11 cellular contexts compared by ENCODE assay signal in the genomic region with DNA sequence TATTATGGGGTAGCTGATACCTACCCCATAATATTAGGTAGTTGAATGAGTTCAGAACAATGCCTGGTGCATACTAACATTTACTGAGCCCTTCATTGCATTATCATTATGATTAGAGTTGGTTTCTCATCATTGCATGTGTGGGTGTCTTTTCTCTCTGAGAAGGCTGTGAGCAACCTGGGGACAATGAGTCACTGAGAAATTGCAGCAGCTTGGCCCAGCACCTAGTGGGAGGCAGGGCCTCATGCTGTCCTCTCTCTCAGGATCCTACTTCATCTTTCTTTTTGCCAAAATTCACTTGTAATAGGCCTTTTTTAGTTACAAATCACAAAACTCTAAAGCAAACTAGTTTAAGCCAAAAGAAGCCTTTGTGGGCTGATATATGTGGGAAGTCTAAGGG. TPM values are rescaled to one million over a fixed set of nuclear protein-coding genes. Genes with fewer than 3 reads are reported as not detected.
DNase-seq lines count a peak whose midpoint lies in the region; ATAC-seq and TF ChIP-seq lines count a peak whose summit lies in the region.
"Had no signal": no experiment of that assay in that cellular context is flagged by ENCODE, and none has a peak within 500 bp of the region (broad histone marks: within the 10 kb centered on the region; RNA-seq: fewer than 3 reads in every experiment).

No MANE protein-coding gene starts in this region.

- H3K36me3 Mint-ChIP-seq in activated naive CD8-positive, alpha-beta T cell treated with anti-CD3 and anti-CD28 coated beads, Interleukin-2, amount 10 ng/mL, durations not matched to agents 7 days and 5 days: peaks cover 18% of the 10 kb centered on the region

- H3K9me3 Mint-ChIP-seq in activated naive CD8-positive, alpha-beta T cell treated with anti-CD3 and anti-CD28 coated beads, Interleukin-2, amount 10 ng/mL, durations not matched to agents 7 days and 5 days: no peaks in the 10 kb centered on the region

- TF ChIP-seq CTCF in AG09319 (IDR thresholded peaks at IDR 0.05; ENCODE audit: low read depth, low read length) (no peak), Loucy (conservative IDR thresholded peaks at IDR 0.05; ENCODE audit: low read length) (no peak)

- DNase-seq in AG09319 (ENCODE audit: extremely low read depth, low read depth): peak; percentile 34
- DNase-seq in activated naive CD8-positive, alpha-beta T cell treated with anti-CD3 and anti-CD28 coated beads, Interleukin-2, amount 10 ng/mL, durations not matched to agents 7 days and 5 days: no peak
- peak; percentile 62 for DNase-seq in occipital lobe (lab: John Stamatoyannopoulos, UW)
- no peak for DNase-seq in NCI-H82 treated with DMSO at 0.1 percent for 48 hours (lab: John Stamatoyannopoulos, UW; ENCODE audit: unreplicated experiment)
- no peak for DNase-seq in cerebellar nuclear complex (lab: John Stamatoyannopoulos, UW)
- DNase-seq: amniotic stem cell, left cardiac atrium, NCI-H524 had no signal

- peaks cover 13% of the 10 kb centered on the region for H3F3A ChIP-seq in Loucy (ENCODE audit: low read depth)

- H4K20me1 ChIP-seq in Loucy (ENCODE audit: insufficient read depth, low read length, poor library complexity, severe bottlenecking): no peaks in the 10 kb centered on the region

- H3K9me3 ChIP-seq in Loucy (ENCODE audit: insufficient read depth, low read depth, low read length): no peaks in the 10 kb centered on the region

- peak overlapping the region; percentile 94 for H3K27ac Mint-ChIP-seq in activated naive CD8-positive, alpha-beta T cell treated with anti-CD3 and anti-CD28 coated beads, Interleukin-2, amount 10 ng/mL, durations not matched to agents 7 days and 5 days

- H3K79me2 ChIP-seq in Loucy (ENCODE audit: insufficient read depth, low read length): peaks cover 4% of the 10 kb centered on the region; the same call in 1 of the 2 replicates

- H3K4me3 ChIP-seq in Loucy (ENCODE audit: low read length, poor library complexity, severe bottlenecking): no peak overlapping the region

- peaks cover 2% of the 10 kb centered on the region for H3K27me3 Mint-ChIP-seq in activated naive CD8-positive, alpha-beta T cell treated with anti-CD3 and anti-CD28 coated beads, Interleukin-2, amount 10 ng/mL, durations not matched to agents 7 days and 5 days

- H3K9me2 ChIP-seq in Loucy (replicated peaks; ENCODE audit: low read depth, low read length): no peaks in the 10 kb centered on the region

- no peak overlapping the region for H2AFZ ChIP-seq in Loucy (ENCODE audit: low read length)

- POLR2A ChIA-PET in activated naive CD8-positive, alpha-beta T cell treated with anti-CD3 and anti-CD28 coated beads, Interleukin-2, amount 10 ng/mL, durations not matched to agents 7 days and 5 days (lab: Charles Lee): interaction anchor here (0.7 to 6.8 kb wide), 3 partner anchors 8 to 47 kb away, joined by 3 to 47 read pairs (median 3); partner anchors contain the start of genes ARPC4, BRPF1, CAMK1 and TADA3

- H3K4me2 ChIP-seq in Loucy (ENCODE audit: low read depth, low read length, poor library complexity, severe bottlenecking): peak overlapping the region; percentile 92

- no peak overlapping the region for H3K4me3 Mint-ChIP-seq in activated naive CD8-positive, alpha-beta T cell treated with anti-CD3 and anti-CD28 coated beads, Interleukin-2, amount 10 ng/mL, durations not matched to agents 7 days and 5 days

- H3K27me3 ChIP-seq in Loucy (ENCODE audit: insufficient read depth, low read length, poor library complexity, severe bottlenecking): no peaks in the 10 kb centered on the region

- peaks cover 63% of the 10 kb centered on the region for H3K4me1 Mint-ChIP-seq in activated naive CD8-positive, alpha-beta T cell treated with anti-CD3 and anti-CD28 coated beads, Interleukin-2, amount 10 ng/mL, durations not matched to agents 7 days and 5 days

- no peaks in the 10 kb centered on the region for H3K36me3 ChIP-seq in Loucy (ENCODE audit: insufficient read depth, low read length)

- H3K4me1 ChIP-seq in Loucy (ENCODE audit: insufficient read depth, low read length, poor library complexity, severe bottlenecking): peaks cover 60% of the 10 kb centered on the region

- peak overlapping the region; percentile 75 for H3K9ac ChIP-seq in Loucy (ENCODE audit: low read depth, low read length, poor library complexity, severe bottlenecking)

- ATAC-seq in activated naive CD8-positive, alpha-beta T cell treated with anti-CD3 and anti-CD28 coated beads, Interleukin-2, amount 10 ng/mL, durations not matched to agents 7 days and 5 days (ENCODE audit: low read depth): no peak
- ATAC-seq in GM18517 (IDR thresholded peaks at IDR 0.05; ENCODE audit: unreplicated experiment): no peak
- no peak for ATAC-seq in GM18520 (IDR thresholded peaks at IDR 0.05; ENCODE audit: unreplicated experiment)

RNA-seq across cellular contexts. Expression of gene CAMK1, which starts 8.4 kb away (rescaled TPM):
- 10 to 100 TPM; 25.2 to 26.9 TPM for total RNA-seq in activated naive CD8-positive, alpha-beta T cell treated with anti-CD3 and anti-CD28 coated beads, Interleukin-2, amount 10 ng/mL, durations not matched to agents 7 days and 5 days
- total RNA-seq in occipital lobe: 56.1 TPM

RNA-seq across cellular contexts. Expression of gene TADA3, which starts 14.2 kb away (rescaled TPM):
- total RNA-seq in activated naive CD8-positive, alpha-beta T cell treated with anti-CD3 and anti-CD28 coated beads, Interleukin-2, amount 10 ng/mL, durations not matched to agents 7 days and 5 days: 10 to 100 TPM; 71.8 to 73.3 TPM
- 28.1 TPM for total RNA-seq in occipital lobe

RNA-seq across cellular contexts. Expression of gene ARPC4, which starts 14.8 kb away (rescaled TPM):
- 100 to 1,000 TPM; 225 to 227 TPM for total RNA-seq in activated naive CD8-positive, alpha-beta T cell treated with anti-CD3 and anti-CD28 coated beads, Interleukin-2, amount 10 ng/mL, durations not matched to agents 7 days and 5 days
- total RNA-seq in occipital lobe: 162 TPM

RNA-seq across cellular contexts. Expression of gene OGG1, which starts 28.4 kb away (rescaled TPM):
- total RNA-seq in activated naive CD8-positive, alpha-beta T cell treated with anti-CD3 and anti-CD28 coated beads, Interleukin-2, amount 10 ng/mL, durations not matched to agents 7 days and 5 days: 10 to 100 TPM; 41.3 to 46.1 TPM
- total RNA-seq in occipital lobe: 61.3 TPM

RNA-seq across cellular contexts. Expression of gene TTLL3, which starts 32.0 kb away (rescaled TPM):
- 10 to 100 TPM; 84.0 to 85.7 TPM for total RNA-seq in activated naive CD8-positive, alpha-beta T cell treated with anti-CD3 and anti-CD28 coated beads, Interleukin-2, amount 10 ng/mL, durations not matched to agents 7 days and 5 days
- 16.5 TPM for total RNA-seq in occipital lobe

Comparison
In these comparisons a context has a peak if more than half of its experiments do, and no peak if none do; other contexts are left out.
1. DNase-seq: peak in AG09319 (single experiment) and occipital lobe (single experiment); none in activated naive CD8-positive, alpha-beta T cell treated with anti-CD3 and anti-CD28 coated beads, Interleukin-2, amount 10 ng/mL, durations not matched to agents 7 days and 5 days (single experiment), NCI-H82 treated with DMSO at 0.1 percent for 48 hours (single experiment) and cerebellar nuclear complex (0 of 2).